ENCODE assay signal across 8 cellular contexts in the genomic region with DNA sequence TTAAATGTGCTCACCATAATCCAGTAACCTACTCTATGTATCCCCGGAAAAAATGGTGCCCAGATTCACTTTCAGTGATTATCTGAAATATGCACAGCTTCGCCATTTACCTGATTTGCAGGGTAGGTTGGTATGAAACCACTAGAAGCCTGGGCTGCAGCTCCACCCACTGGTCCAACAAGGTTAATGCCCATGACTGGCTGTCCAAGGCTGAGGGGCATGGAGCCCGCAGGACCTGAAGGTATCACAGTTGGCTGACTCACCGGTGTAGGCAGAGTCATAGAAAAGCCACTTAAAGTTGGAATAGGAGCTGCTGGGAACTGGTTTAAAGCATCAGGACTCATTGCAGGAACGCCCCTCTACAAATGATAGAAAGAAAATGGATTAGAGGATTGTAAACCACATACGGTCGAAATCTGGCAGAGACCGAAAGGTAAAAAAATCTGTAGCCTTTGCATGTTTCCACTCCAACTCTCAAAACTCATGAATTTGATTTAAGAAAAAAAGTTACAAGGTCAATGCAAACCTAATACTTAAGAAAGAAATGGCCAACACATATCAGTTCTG. TPM values are rescaled to one million over a fixed set of nuclear protein-coding genes. Genes with fewer than 3 reads are reported as not detected.
DNase-seq lines count a peak whose midpoint lies in the region; ATAC-seq, FAIRE-seq and TF ChIP-seq lines count a peak whose summit lies in the region.

No MANE protein-coding gene starts in this region.

- peak; percentile 39 for DNase-seq in D721Med (ENCODE audit: insufficient read length, low spot score)
- DNase-seq in HL-60 (ENCODE audit: low read depth in 1 of 2, low spot score in 1 of 2), result peak; percentile 2 to 56
- DNase-seq in RWPE1 (ENCODE audit: low spot score), result peak; percentile 94
- peak; percentile 89 for DNase-seq in mammary epithelial cell
- DNase-seq in left lobe of liver (ENCODE audit: low spot score), result no peak
- DNase-seq in thyroid gland, result peak; percentile 70 to 74

- H2AFZ ChIP-seq in mammary epithelial cell (ENCODE audit: low read depth, low read length), result no peak overlapping the region

- H3K27ac ChIP-seq in HL-60 (replicated peaks), result no peak overlapping the region
- no peak overlapping the region for H3K27ac ChIP-seq in RWPE1
- no peak overlapping the region for H3K27ac ChIP-seq in mammary epithelial cell (ENCODE audit: insufficient read depth, low read depth, low read length)
- H3K27ac ChIP-seq in thyroid gland, result no peak overlapping the region

- no peaks in the 10 kb centered on the region for H3K9me3 ChIP-seq in mammary epithelial cell (replicated peaks; ENCODE audit: insufficient read depth, low read length)
- no peaks in the 10 kb centered on the region for H3K9me3 ChIP-seq in thyroid gland

- FAIRE-seq in D721Med (lab: Jason Lieb, UNC), result no peak

- dilution Hi-C loops in mammary epithelial cell (cut with HindIII; ENCODE audit: low sequenced_read_pairs), result no loop called here

- H3K4me1 ChIP-seq in mammary epithelial cell (ENCODE audit: insufficient read depth, low read length) (peaks cover 2% of the 10 kb centered on the region), thyroid gland (no peaks in the 10 kb centered on the region)

- H3K9ac ChIP-seq in mammary epithelial cell (ENCODE audit: insufficient read depth, low read length), result no peak overlapping the region

- ATAC-seq in left lobe of liver (peak; percentile 83), GM21717 (IDR thresholded peaks at IDR 0.05; ENCODE audit: unreplicated experiment) (no peak), HG03457 (IDR thresholded peaks at IDR 0.05; ENCODE audit: unreplicated experiment) (no peak)

- TF ChIP-seq POLR2A in thyroid gland (IDR thresholded peaks at IDR 0.05), result no peak

- POLR2A ChIA-PET in RWPE1 (lab: Yijun Ruan, JAX; ENCODE audit: low non-redundant PET), result no interaction called here

- intact Hi-C loops in mammary epithelial cell (cut with micrococcal nuclease) (loop anchor here (1.0 to 2.0 kb wide), 3 partner anchors 38 to 197 kb away; a partner anchor contains a TSS), thyroid gland (cut with DNase I) (no loop called here)

- in situ Hi-C loops in mammary epithelial cell (cut with MboI; ENCODE audit: low sequenced_read_pairs in 2 of 2), result no loop called here

- H3K4me3 ChIP-seq in HL-60 (replicated peaks; ENCODE audit: insufficient read depth, low read length) (no peak overlapping the region), mammary epithelial cell (replicated peaks in 1 of 3; ENCODE audit: insufficient read depth in 1 of 3, low read depth in 2 of 3, low read length in 3 of 3) (no peak overlapping the region), thyroid gland (replicated peaks in 1 of 3) (no peak overlapping the region)

- H3K27me3 ChIP-seq in HL-60 (ENCODE audit: insufficient read depth, poor library complexity, severe bottlenecking) (no peaks in the 10 kb centered on the region), mammary epithelial cell (ENCODE audit: insufficient read depth, low read length) (no peaks in the 10 kb centered on the region), thyroid gland (no peaks in the 10 kb centered on the region)

- no peak overlapping the region for H3K4me2 ChIP-seq in mammary epithelial cell (ENCODE audit: insufficient read depth, low read depth, low read length)

- CTCF ChIA-PET in RWPE1 (lab: Yijun Ruan, JAX), result interaction anchor here (0.6 to 3.2 kb wide), 18 partner anchors 11 to 971 kb away, joined by 3 to 15 read pairs (median 4); a partner anchor contains a TSS
- CTCF ChIA-PET in mammary epithelial cell (lab: Charles Lee; ENCODE audit: low non-redundant PET), result interaction anchor here (0.6 to 1.5 kb wide), 4 partner anchors 20 to 262 kb away, joined by 3 to 9 read pairs (median 7); no protein-coding TSS in a partner anchor

- TF ChIP-seq CTCF in D721Med (IDR thresholded peaks at IDR 0.05; ENCODE audit: insufficient read depth, missing control alignments) (peak; percentile 77), HL-60 (IDR thresholded peaks at IDR 0.05; ENCODE audit: insufficient read depth, low read length) (peak; percentile 38), RWPE1 (conservative IDR thresholded peaks at IDR 0.05; ENCODE audit: low read depth) (peak; percentile 75), mammary epithelial cell (conservative IDR thresholded peaks at IDR 0.05 in 1 of 2, IDR thresholded peaks at IDR 0.05 in 1 of 2; ENCODE audit: extremely low read depth in 1 of 2, insufficient read depth in 1 of 2, low read depth in 1 of 2, low read length in 2 of 2) (peak; percentile 80 to 81), thyroid gland (IDR thresholded peaks at IDR 0.05) (peak; percentile 21 to 63 (median 49))

- H3K79me2 ChIP-seq in mammary epithelial cell (ENCODE audit: insufficient read depth, low read length), result no peaks in the 10 kb centered on the region

- no peaks in the 10 kb centered on the region for H4K20me1 ChIP-seq in mammary epithelial cell (ENCODE audit: insufficient read depth, low read length)

- no TSS peak for BruUV-seq in mammary epithelial cell (replicated peaks; lab: Mats Ljungman, UMichigan)

- peaks cover 16% of the 10 kb centered on the region for H3K36me3 ChIP-seq in mammary epithelial cell (ENCODE audit: insufficient read depth, low read length)
- peaks cover 29 to 45% of the 10 kb centered on the region in 2 donors for H3K36me3 ChIP-seq in thyroid gland

- WGBS in mammary epithelial cell (ENCODE audit: low coverage, missing lambda C conversion rate), result 50% methylated on average over 8 of the region's 8 CpGs
- WGBS in thyroid gland, 2 donors, result 78 to 81% methylated on average over 8 of the region's 8 CpGs

RNA-seq across cellular contexts. Expression of a gene that starts 38.6 kb away (rescaled TPM):
- 10 to 100 TPM; 22.6 to 23.0 TPM for total RNA-seq in mammary epithelial cell
- 8.0 TPM for polyA plus RNA-seq in mammary epithelial cell
- polyA minus RNA-seq in mammary epithelial cell, result 38.9 TPM
- total RNA-seq in left lobe of liver, result 15.7 TPM
- total RNA-seq in thyroid gland, result 10 to 100 TPM; 33.4 to 54.1 (median 41.6) TPM
